Comparison of ENCODE assay signal across 20 cellular contexts in the genomic region with DNA sequence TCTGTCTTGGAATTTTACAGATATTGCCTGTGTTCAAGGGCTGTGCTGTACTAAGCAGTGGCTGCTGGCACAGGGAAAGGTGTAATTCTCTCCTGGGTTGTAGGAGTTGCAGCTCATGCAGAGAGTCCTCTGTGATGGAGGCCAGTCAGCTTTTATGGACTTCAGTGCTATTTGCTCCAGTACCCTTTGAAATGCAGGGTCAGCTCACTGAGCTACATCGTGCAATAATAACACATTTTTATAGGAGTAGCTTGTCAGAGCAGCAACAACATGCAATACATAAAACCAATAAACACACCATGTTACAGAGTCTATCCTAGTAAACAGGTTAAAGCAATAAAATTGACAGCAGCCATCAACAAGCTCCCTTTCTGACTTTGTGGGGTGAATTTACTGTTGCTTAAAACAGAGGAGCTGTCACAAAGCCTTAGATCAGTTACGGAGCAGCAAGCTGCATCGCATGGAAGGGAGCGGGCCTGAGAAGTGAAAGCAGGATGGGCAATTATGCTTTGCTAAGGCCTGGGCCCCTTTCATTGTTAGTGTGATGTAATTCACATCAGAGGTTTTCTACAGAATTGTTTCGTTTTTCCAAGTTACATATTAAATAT. TPM values are rescaled to one million over a fixed set of nuclear protein-coding genes. Genes with fewer than 3 reads are reported as not detected.
DNase-seq lines count a peak whose midpoint lies in the region; ATAC-seq and TF ChIP-seq lines count a peak whose summit lies in the region.
"Had no signal": no experiment of that assay in that cellular context is flagged by ENCODE, and none has a peak within 500 bp of the region (broad histone marks: within the 10 kb centered on the region; RNA-seq: fewer than 3 reads in every experiment).

No MANE protein-coding gene starts in this region.

- TF ChIP-seq CTCF in natural killer cell (IDR thresholded peaks at IDR 0.05) (no peak), neural progenitor cell (IDR thresholded peaks at IDR 0.05) (no peak)

- H3K36me3 ChIP-seq in neural progenitor cell, result no peaks in the 10 kb centered on the region

- DNase-seq in natural killer cell (no peak), neural progenitor cell (ENCODE audit: low spot score) (no peak), DMS153 (lab: John Stamatoyannopoulos, UW) (no peak), NCI-H345 (lab: John Stamatoyannopoulos, UW) (no peak), cardiac septum (ENCODE audit: low spot score) (no peak)
- DNase-seq in natural killer cell treated with Interleukin-12 subunit alpha and Interleukin-12 subunit beta and Interleukin-15 and Interleukin-18, amount 100 ng/mL, for 72 hours (ENCODE audit: low spot score), result no peak
- DNase-seq: DMS 273 treated with DMSO at 0.1 percent for 48 hours, EL, HFFc6, NCI-H1048, NCI-H1436 treated with DMSO at 0.1 percent for 48 hours, NCI-H2081, NCI-H524 had no signal

- H3F3A ChIP-seq in neural progenitor cell (ENCODE audit: low read depth), result peaks cover 12% of the 10 kb centered on the region

- intact Hi-C loops in natural killer cell (cut with micrococcal nuclease) (no loop called here), cardiac septum (cut with DNase I) (no loop called here)
- intact Hi-C loops in dendritic cell treated with granulocyte-macrophage colony-stimulating factor and Interleukin-4, amounts not matched to agents 40 ng/mL and 50 ng/mL, for 4 days (cut with micrococcal nuclease), result no loop called here

- H3K9ac ChIP-seq in neural progenitor cell, result no peak overlapping the region

- no peak overlapping the region for H3K4me3 ChIP-seq in neural progenitor cell
- H3K4me3 ChIP-seq: A549, K562 had no signal

- H3K36me3 Mint-ChIP-seq in natural killer cell (peaks cover 23% of the 10 kb centered on the region), neural progenitor cell (peaks cover 2% of the 10 kb centered on the region)
- peaks cover 28% of the 10 kb centered on the region for H3K36me3 Mint-ChIP-seq in natural killer cell treated with Interleukin-12 subunit alpha and Interleukin-12 subunit beta and Interleukin-15 and Interleukin-18, amount 100 ng/mL, for 72 hours
- H3K36me3 Mint-ChIP-seq in dendritic cell treated with granulocyte-macrophage colony-stimulating factor and Interleukin-4, amounts not matched to agents 40 ng/mL and 50 ng/mL, for 4 days (ENCODE audit: low read depth), result peaks cover 92% of the 10 kb centered on the region

- H3K27me3 Mint-ChIP-seq in natural killer cell (ENCODE audit: low read depth in 2 of 2) (no peaks in the 10 kb centered on the region), neural progenitor cell (ENCODE audit: insufficient read depth, low read depth) (peaks cover 2% of the 10 kb centered on the region)
- H3K27me3 Mint-ChIP-seq in natural killer cell treated with Interleukin-12 subunit alpha and Interleukin-12 subunit beta and Interleukin-15 and Interleukin-18, amount 100 ng/mL, for 72 hours, result no peaks in the 10 kb centered on the region
- no peaks in the 10 kb centered on the region for H3K27me3 Mint-ChIP-seq in dendritic cell treated with granulocyte-macrophage colony-stimulating factor and Interleukin-4, amounts not matched to agents 40 ng/mL and 50 ng/mL, for 4 days

- H3K4me1 Mint-ChIP-seq in natural killer cell, result peaks cover 25 to 40% of the 10 kb centered on the region in 2 donors
- peaks cover 15 to 27% of the 10 kb centered on the region in 2 donors for H3K4me1 Mint-ChIP-seq in natural killer cell treated with Interleukin-12 subunit alpha and Interleukin-12 subunit beta and Interleukin-15 and Interleukin-18, amount 100 ng/mL, for 72 hours (ENCODE audit: low read depth in 2 of 2)
- peaks cover 79% of the 10 kb centered on the region for H3K4me1 Mint-ChIP-seq in dendritic cell treated with granulocyte-macrophage colony-stimulating factor and Interleukin-4, amounts not matched to agents 40 ng/mL and 50 ng/mL, for 4 days (ENCODE audit: low read depth)
- H3K4me1 Mint-ChIP-seq in neural progenitor cell, result peaks cover 27% of the 10 kb centered on the region

- peaks cover 16% of the 10 kb centered on the region for H3K4me1 ChIP-seq in neural progenitor cell
- H3K4me1 ChIP-seq: A549 had no signal

- no peaks in the 10 kb centered on the region for H3K79me2 ChIP-seq in neural progenitor cell (ENCODE audit: low read depth)

- H3K27ac Mint-ChIP-seq in natural killer cell (no peak overlapping the region), neural progenitor cell (peak overlapping the region; percentile 5)
- no peak overlapping the region for H3K27ac Mint-ChIP-seq in natural killer cell treated with Interleukin-12 subunit alpha and Interleukin-12 subunit beta and Interleukin-15 and Interleukin-18, amount 100 ng/mL, for 72 hours
- peak overlapping the region; percentile 95 for H3K27ac Mint-ChIP-seq in dendritic cell treated with granulocyte-macrophage colony-stimulating factor and Interleukin-4, amounts not matched to agents 40 ng/mL and 50 ng/mL, for 4 days
- H3K27ac Mint-ChIP-seq: HFFc6 had no signal

- H3K27ac ChIP-seq in neural progenitor cell, result no peak overlapping the region
- H3K27ac ChIP-seq: A549, C4-2B had no signal

- H3K9me3 ChIP-seq in neural progenitor cell (ENCODE audit: low read depth), result no peaks in the 10 kb centered on the region
- H3K9me3 ChIP-seq: A549 had no signal

- ATAC-seq in natural killer cell, result no peak
- ATAC-seq in natural killer cell treated with Interleukin-12 subunit alpha and Interleukin-12 subunit beta and Interleukin-15 and Interleukin-18, amount 100 ng/mL, for 72 hours, result no peak
- ATAC-seq in GM19023 (IDR thresholded peaks at IDR 0.05; ENCODE audit: unreplicated experiment), result no peak
- ATAC-seq: A549, K562, Panc1 had no signal

- H4K20me1 ChIP-seq in neural progenitor cell (ENCODE audit: low read depth), result no peaks in the 10 kb centered on the region

- H3K4me3 Mint-ChIP-seq in natural killer cell, result peak overlapping the region; percentile 35
- no peak overlapping the region for H3K4me3 Mint-ChIP-seq in natural killer cell treated with Interleukin-12 subunit alpha and Interleukin-12 subunit beta and Interleukin-15 and Interleukin-18, amount 100 ng/mL, for 72 hours
- no peak overlapping the region for H3K4me3 Mint-ChIP-seq in dendritic cell treated with granulocyte-macrophage colony-stimulating factor and Interleukin-4, amounts not matched to agents 40 ng/mL and 50 ng/mL, for 4 days
- no peak overlapping the region for H3K4me3 Mint-ChIP-seq in neural progenitor cell
- H3K4me3 Mint-ChIP-seq: HFFc6 had no signal

- H2AFZ ChIP-seq in neural progenitor cell (replicated peaks), result no peak overlapping the region

- H3K9me3 Mint-ChIP-seq in natural killer cell (peaks cover 0 to 11% of the 10 kb centered on the region in 2 donors), neural progenitor cell (peaks cover 7% of the 10 kb centered on the region)
- peaks cover 8% of the 10 kb centered on the region for H3K9me3 Mint-ChIP-seq in natural killer cell treated with Interleukin-12 subunit alpha and Interleukin-12 subunit beta and Interleukin-15 and Interleukin-18, amount 100 ng/mL, for 72 hours
- H3K9me3 Mint-ChIP-seq in dendritic cell treated with granulocyte-macrophage colony-stimulating factor and Interleukin-4, amounts not matched to agents 40 ng/mL and 50 ng/mL, for 4 days, result peaks cover 28% of the 10 kb centered on the region
- H3K9me3 Mint-ChIP-seq: HFFc6 had no signal

- H3K4me2 ChIP-seq in neural progenitor cell, result no peak overlapping the region
- H3K4me2 ChIP-seq: A549 had no signal

- no peaks in the 10 kb centered on the region for H3K27me3 ChIP-seq in neural progenitor cell

RNA-seq across cellular contexts. Expression of a gene that starts 16.8 kb away (rescaled TPM):
- total RNA-seq in natural killer cell (1 to 10 TPM in 2 of 3 donors, under 1 TPM in 1; 0.34 to 1.2 (median 1.1) TPM), neural progenitor cell (ENCODE audit: low replicate concordance) (not detected in 2 replicates), cardiac septum (0.48 TPM)
- total RNA-seq in natural killer cell treated with Interleukin-12 subunit alpha and Interleukin-12 subunit beta and Interleukin-15 and Interleukin-18, amount 100 ng/mL, for 72 hours, result under 1 TPM in 1 of 2 donors, not detected in 1; 0.14 TPM
- total RNA-seq: H4, HFFc6 had no signal

Comparison
In these comparisons a context has a peak if more than half of its experiments do, and no peak if none do; other contexts are left out.
1. H3K27ac Mint-ChIP-seq: peak in dendritic cell treated with granulocyte-macrophage colony-stimulating factor and Interleukin-4, amounts not matched to agents 40 ng/mL and 50 ng/mL, for 4 days (single experiment) and neural progenitor cell (single experiment); none in natural killer cell (0 of 2) and natural killer cell treated with Interleukin-12 subunit alpha and Interleukin-12 subunit beta and Interleukin-15 and Interleukin-18, amount 100 ng/mL, for 72 hours (0 of 2).